ENCODE assay signal across 1 cellular context in the genomic region with DNA sequence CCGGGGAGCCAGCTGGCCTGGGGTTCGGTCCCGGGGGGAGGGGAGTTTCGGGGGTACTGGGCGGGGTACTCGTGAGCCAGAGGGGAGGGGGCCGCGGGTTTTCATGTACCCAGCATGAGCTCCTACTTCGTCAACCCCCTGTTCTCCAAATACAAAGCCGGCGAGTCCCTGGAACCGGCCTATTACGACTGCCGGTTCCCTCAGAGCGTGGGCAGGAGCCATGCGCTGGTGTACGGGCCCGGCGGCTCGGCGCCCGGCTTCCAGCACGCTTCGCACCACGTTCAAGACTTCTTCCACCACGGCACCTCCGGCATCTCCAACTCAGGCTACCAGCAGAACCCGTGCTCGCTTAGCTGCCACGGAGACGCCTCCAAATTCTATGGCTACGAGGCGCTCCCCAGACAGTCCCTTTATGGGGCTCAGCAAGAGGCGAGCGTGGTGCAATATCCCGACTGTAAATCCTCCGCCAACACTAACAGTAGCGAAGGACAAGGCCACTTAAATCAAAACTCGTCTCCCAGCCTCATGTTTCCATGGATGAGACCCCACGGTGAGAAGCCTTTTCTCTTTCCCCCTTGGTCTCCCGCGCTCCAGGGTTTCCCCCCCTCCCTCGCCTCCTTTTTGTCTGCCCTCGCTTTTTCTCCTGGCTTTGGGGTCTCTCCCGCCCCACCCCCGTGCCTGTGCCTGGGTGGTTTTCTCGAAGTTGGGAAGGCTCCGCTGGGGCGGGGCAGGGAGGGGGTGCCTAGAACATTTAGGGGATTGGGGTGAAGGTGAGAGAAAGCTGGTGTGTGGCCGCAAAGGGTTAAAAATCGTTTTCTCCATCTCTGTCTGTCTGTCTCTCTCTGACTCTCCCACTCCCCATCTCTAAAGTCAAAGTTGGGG.
A peak's percentile ranks its signal among the peaks of the same experiment; 100 is the strongest.
TF ChIP-seq lines count a peak whose summit lies in the region.

No MANE protein-coding gene starts in this region.

TF ChIP-seq in endothelial cell of umbilical vein, 7 proteins besides CTCF, POLR2A, EP300 and RAD21:
- TF ChIP-seq POLR2AphosphoS5 (IDR thresholded peaks at IDR 0.05; ENCODE audit: insufficient read depth, low read depth, low read length) (no peak), MYC (IDR thresholded peaks at IDR 0.05; ENCODE audit: low read depth, low read length) (no peak), GATA2 (IDR thresholded peaks at IDR 0.05; ENCODE audit: insufficient read depth, insufficient read length, low read depth, low read length) (no peak), FOS (IDR thresholded peaks at IDR 0.05; ENCODE audit: borderline replicate concordance, insufficient read depth, low read length) (no peak), JUN (IDR thresholded peaks at IDR 0.05; ENCODE audit: borderline replicate concordance, insufficient read depth, insufficient read length, low read depth) (no peak), EZH2 (IDR thresholded peaks at IDR 0.05; ENCODE audit: borderline replicate concordance, low read depth, low read length, severe bottlenecking) (peak; percentile 99)
- TF ChIP-seq, protein P1, sequence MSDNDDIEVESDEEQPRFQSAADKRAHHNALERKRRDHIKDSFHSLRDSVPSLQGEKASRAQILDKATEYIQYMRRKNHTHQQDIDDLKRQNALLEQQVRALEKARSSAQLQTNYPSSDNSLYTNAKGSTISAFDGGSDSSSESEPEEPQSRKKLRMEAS (IDR thresholded peaks at IDR 0.05; ENCODE audit: insufficient read depth, insufficient read length), result no peak
TF ChIP-seq in endothelial cell of umbilical vein: peak in this region for 1.
